In the genomic region with DNA sequence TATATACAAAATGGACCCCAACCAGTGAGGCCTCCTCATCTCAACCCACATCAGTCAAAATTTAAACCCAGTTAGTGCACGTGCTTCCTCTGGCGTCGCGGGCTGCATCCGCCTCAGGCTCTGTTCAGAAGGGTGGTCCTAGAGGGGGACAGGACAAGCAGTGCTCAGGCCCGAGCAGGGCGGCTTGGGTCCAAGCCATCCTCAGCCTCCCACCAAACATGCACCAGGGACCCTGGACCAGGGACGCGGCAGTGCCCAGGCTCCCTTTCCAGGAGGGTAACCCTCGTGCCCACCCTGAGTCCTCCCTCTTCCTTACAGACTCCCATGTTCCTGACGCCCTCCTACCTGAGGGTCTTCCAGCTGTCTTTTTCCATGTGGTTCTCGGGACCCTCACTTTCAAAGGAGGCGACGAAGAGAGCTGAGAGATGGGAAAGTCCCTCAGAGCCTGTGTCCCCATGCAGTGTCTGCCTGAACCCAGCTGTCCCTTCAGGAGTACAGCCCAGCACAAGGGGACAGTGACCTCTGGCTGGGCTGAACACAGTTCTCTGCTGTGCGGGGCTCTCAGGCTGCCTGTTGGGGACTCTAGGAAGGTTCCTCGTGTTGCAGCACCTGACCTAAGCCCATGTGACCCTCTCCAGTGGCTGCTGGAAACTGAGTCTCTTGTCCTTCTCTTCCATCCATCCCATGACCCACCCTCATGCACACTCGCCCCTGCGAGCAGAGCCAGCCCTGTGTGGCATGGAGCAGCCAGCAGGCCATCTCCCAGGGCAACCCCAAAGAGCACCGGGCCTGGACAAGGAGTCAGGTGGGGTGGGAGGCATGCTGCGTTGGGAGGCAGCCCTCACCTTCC, we compare ENCODE assay signal across 20 cellular contexts. TPM values are rescaled to one million over a fixed set of nuclear protein-coding genes. Genes with fewer than 3 reads are reported as not detected.
A peak's percentile ranks its signal among the peaks of the same experiment; 100 is the strongest.
DNase-seq lines count a peak whose midpoint lies in the region; ATAC-seq and TF ChIP-seq lines count a peak whose summit lies in the region.
"Had no signal": no experiment of that assay in that cellular context is flagged by ENCODE, and none has a peak within 500 bp of the region (broad histone marks: within the 10 kb centered on the region; RNA-seq: fewer than 3 reads in every experiment).

No MANE protein-coding gene starts in this region.

- no peak for ATAC-seq in sciatic nerve
- ATAC-seq: right cardiac atrium had no signal

- intact Hi-C loops in sciatic nerve (cut with DNase I) = no loop called here

- H3K36me3 Mint-ChIP-seq in chondrocyte (ENCODE audit: low read depth) = peaks cover 5% of the 10 kb centered on the region
- H3K36me3 Mint-ChIP-seq: naive B cell had no signal

- DNase-seq in 8988T = peak; percentile 9
- peak; percentile 5 for DNase-seq in GM03348 (ENCODE audit: low spot score)
- DNase-seq in chondrocyte (ENCODE audit: low spot score) = peak; percentile 79
- peak; percentile 5 for DNase-seq in mucosa of gallbladder (ENCODE audit: low spot score)
- no peak for DNase-seq in NCI-H446 (lab: John Stamatoyannopoulos, UW)
- DNase-seq in iPS-NIHi11 (ENCODE audit: low spot score) = no peak
- no peak for DNase-seq in sciatic nerve (ENCODE audit: low spot score)
- DNase-seq: activated CD4-positive, alpha-beta T cell treated with anti-CD3 and anti-CD28 coated beads for 4 hours; colonic mucosa; GOT3; naive B cell; NCI-H1092 treated with DMSO at 0.1 percent for 48 hours; NCI-H2029 treated with DMSO at 0.1 percent for 48 hours; occipital lobe; SIG-M5; stimulated activated CD8-positive, alpha-beta memory T cell treated with anti-CD3 and anti-CD28 coated beads, Interleukin-4, amount 100 ng/mL, for 48 hours; T-helper 1 cell had no signal

- no peak overlapping the region for H3K4me3 Mint-ChIP-seq in chondrocyte (ENCODE audit: unreplicated experiment)
- H3K4me3 Mint-ChIP-seq: brain; CD4-positive, alpha-beta T cell; naive B cell had no signal

- no peaks in the 10 kb centered on the region for H3K9me3 Mint-ChIP-seq in chondrocyte (ENCODE audit: low read depth)
- H3K9me3 Mint-ChIP-seq: brain; CD4-positive, alpha-beta T cell; naive B cell had no signal

- peaks cover 6% of the 10 kb centered on the region for H3K4me1 Mint-ChIP-seq in chondrocyte (ENCODE audit: low read depth)
- H3K4me1 Mint-ChIP-seq: brain had no signal

- H3K27me3 Mint-ChIP-seq in chondrocyte (ENCODE audit: low read depth) = no peaks in the 10 kb centered on the region
- H3K27me3 Mint-ChIP-seq: brain; CD4-positive, alpha-beta T cell; naive B cell had no signal

- no peak overlapping the region for H3K27ac Mint-ChIP-seq in chondrocyte (ENCODE audit: unreplicated experiment)
- H3K27ac Mint-ChIP-seq: brain; CD4-positive, alpha-beta T cell had no signal

- TF ChIP-seq CTCF in chondrocyte (IDR thresholded peaks at IDR 0.05) = no peak

RNA-seq across cellular contexts. Expression of gene CSGALNACT2, which starts 58.1 kb away (rescaled TPM):
- total RNA-seq in chondrocyte = 29.8 to 38.7 TPM (median 38.2 TPM) in 3 replicates
- 18.0 TPM for total RNA-seq in mucosa of gallbladder
- total RNA-seq in sciatic nerve = 31.5 TPM

Comparison
In these comparisons a context has a peak if more than half of its experiments do, and no peak if none do; other contexts are left out.
1. DNase-seq: peak in 8988T (single experiment), GM03348 (single experiment), chondrocyte (single experiment) and mucosa of gallbladder (single experiment); none in NCI-H446 (0 of 2), iPS-NIHi11 (single experiment) and sciatic nerve (single experiment).